17 cellular contexts compared by ENCODE assay signal in genomic region chr16:85605912-85606841, GRCh38. TPM values are rescaled to one million over a fixed set of nuclear protein-coding genes. Genes with fewer than 3 reads are reported as not detected.
DNase-seq lines count a peak whose midpoint lies in the region; ATAC-seq and TF ChIP-seq lines count a peak whose summit lies in the region.
"Had no signal": no experiment of that assay in that cellular context is flagged by ENCODE, and none has a peak within 500 bp of the region (broad histone marks: within the 10 kb centered on the region; RNA-seq: fewer than 3 reads in every experiment).

No MANE protein-coding gene starts in this region.

- H3K27ac Mint-ChIP-seq in natural killer cell = peak overlapping the region; percentile 70 to 73
- H3K27ac Mint-ChIP-seq: activated naive CD4-positive, alpha-beta T cell treated with anti-CD3 and anti-CD28 coated beads, Interleukin-2, amount 50 U/mL, for 72 hours; CD4-positive, alpha-beta T cell had no signal

- H3K9me3 Mint-ChIP-seq in natural killer cell = no peaks in the 10 kb centered on the region
- H3K9me3 Mint-ChIP-seq: activated naive CD4-positive, alpha-beta T cell treated with anti-CD3 and anti-CD28 coated beads, Interleukin-2, amount 50 U/mL, for 72 hours; CD4-positive, alpha-beta T cell had no signal

- intact Hi-C loops in natural killer cell (cut with micrococcal nuclease) = no loop called here

- no peaks in the 10 kb centered on the region for H3K27me3 Mint-ChIP-seq in natural killer cell (ENCODE audit: low read depth in 2 of 2)

- H3K4me1 Mint-ChIP-seq in natural killer cell = peaks cover 31 to 76% of the 10 kb centered on the region in 2 donors

- peak overlapping the region; percentile 78 for H3K4me3 Mint-ChIP-seq in natural killer cell
- H3K4me3 Mint-ChIP-seq: CD4-positive, alpha-beta T cell had no signal

- peak in 1 of 3 donors; percentile 23 for ATAC-seq in natural killer cell
- ATAC-seq in HG03571 (IDR thresholded peaks at IDR 0.05; ENCODE audit: unreplicated experiment) = no peak
- ATAC-seq: activated naive CD4-positive, alpha-beta T cell treated with anti-CD3 and anti-CD28 coated beads, Interleukin-2, amount 50 U/mL, for 72 hours; heart right ventricle had no signal

- no peaks in the 10 kb centered on the region for H3K36me3 Mint-ChIP-seq in natural killer cell
- H3K36me3 Mint-ChIP-seq: activated naive CD4-positive, alpha-beta T cell treated with anti-CD3 and anti-CD28 coated beads, Interleukin-2, amount 50 U/mL, for 72 hours had no signal

- DNase-seq in NCI-H526 (lab: John Stamatoyannopoulos, UW) (peak; percentile 22 to 41), NCI-H526 treated with DMSO at 0.1 percent for 48 hours (lab: John Stamatoyannopoulos, UW) (no peak), cerebellar cortex (ENCODE audit: low spot score) (peak; percentile 81), natural killer cell (no peak), LoVo (ENCODE audit: low spot score) (no peak), DMS79 (lab: John Stamatoyannopoulos, UW) (no peak)
- DNase-seq in central memory CD4-positive, alpha-beta T cell = no peak
- DNase-seq: 8988T; activated CD4-positive, alpha-beta T cell treated with anti-CD3 and anti-CD28 coated beads, Interleukin-2, amount 50 U/mL, for 1 hour; CD4-positive, alpha-beta T cell; heart right ventricle; NCI-H1436; OCI-M1; posterior cingulate gyrus; trophoblast cell had no signal

- no peak for TF ChIP-seq CTCF in natural killer cell (IDR thresholded peaks at IDR 0.05)

RNA-seq across cellular contexts. Expression of gene GSE1, which starts 6.9 kb away (rescaled TPM):
- total RNA-seq in natural killer cell = 100 to 1,000 TPM; 232 to 277 (median 233) TPM

Comparison
In these comparisons a context has a peak if more than half of its experiments do, and no peak if none do; other contexts are left out.
1. DNase-seq: peak in NCI-H526 (2 of 2) and cerebellar cortex (single experiment); none in NCI-H526 treated with DMSO at 0.1 percent for 48 hours (single experiment), natural killer cell (single experiment), LoVo (single experiment), DMS79 (single experiment) and central memory CD4-positive, alpha-beta T cell (single experiment).